In genomic region chr7:94087664-94088352, GRCh38 we compare ENCODE assay signal across 8 cellular contexts.
DNase-seq lines count a peak whose midpoint lies in the region; ATAC-seq and TF ChIP-seq lines count a peak whose summit lies in the region.

No MANE protein-coding gene starts in this region.

- no peak overlapping the region for H3K4me3 ChIP-seq in colonic mucosa
- peak overlapping the region in 1 of 3 donors; percentile 23 for H3K4me3 ChIP-seq in liver (ENCODE audit: low read depth in 1 of 3, low read length in 3 of 3)

- H3K36me3 Mint-ChIP-seq in T-helper 1 cell treated with Interleukin-12 subunit alpha and Interleukin-12 subunit beta and Interleukin-4 antibody, amounts not matched to agents 30 μg/mL and 1 μg/mL, for 36 hours (ENCODE audit: low read depth): no peaks in the 10 kb centered on the region

- TF ChIP-seq CTCF in AG09319 (IDR thresholded peaks at IDR 0.05; ENCODE audit: low read depth, low read length): peak; percentile 63
- TF ChIP-seq CTCF in colonic mucosa (IDR thresholded peaks at IDR 0.05): peak; percentile 66
- TF ChIP-seq CTCF in liver (IDR thresholded peaks at IDR 0.05; ENCODE audit: low read depth, low read length, missing input control): peak; percentile 87

- peaks cover 52% of the 10 kb centered on the region for H3K27me3 Mint-ChIP-seq in T-helper 1 cell treated with Interleukin-12 subunit alpha and Interleukin-12 subunit beta and Interleukin-4 antibody, amounts not matched to agents 30 μg/mL and 1 μg/mL, for 36 hours (ENCODE audit: low read depth)

- ATAC-seq in GM18508 (IDR thresholded peaks at IDR 0.05; ENCODE audit: insufficient read depth, unreplicated experiment) (peak; percentile 99), HG02943 (IDR thresholded peaks at IDR 0.05; ENCODE audit: low read depth, unreplicated experiment) (peak; percentile 96)

- no peak overlapping the region for H3K27ac ChIP-seq in colonic mucosa
- H3K27ac ChIP-seq in liver (ENCODE audit: low read depth in 1 of 2, low read length in 2 of 2): no peak overlapping the region

- no peak overlapping the region for H3K9ac ChIP-seq in colonic mucosa (ENCODE audit: low read depth in 2 of 2, low read length in 2 of 2)
- peak overlapping the region; percentile 11 to 50 for H3K9ac ChIP-seq in liver (ENCODE audit: low read depth in 1 of 2, low read length in 2 of 2)

- peaks cover 4% of the 10 kb centered on the region for H3K4me1 Mint-ChIP-seq in T-helper 1 cell treated with Interleukin-12 subunit alpha and Interleukin-12 subunit beta and Interleukin-4 antibody, amounts not matched to agents 30 μg/mL and 1 μg/mL, for 36 hours (ENCODE audit: low read depth)

- H3K4me3 Mint-ChIP-seq in T-helper 1 cell treated with Interleukin-12 subunit alpha and Interleukin-12 subunit beta and Interleukin-4 antibody, amounts not matched to agents 30 μg/mL and 1 μg/mL, for 36 hours: peak overlapping the region; percentile 12

- H3K4me1 ChIP-seq in colonic mucosa (no peaks in the 10 kb centered on the region), liver (ENCODE audit: control insufficient read depth in 4 of 4, insufficient read depth in 4 of 4, low read length in 3 of 4) (peaks cover 0 to 9% (median 3%) of the 10 kb centered on the region in 4 donors)

- no peaks in the 10 kb centered on the region for H3K9me3 Mint-ChIP-seq in T-helper 1 cell treated with Interleukin-12 subunit alpha and Interleukin-12 subunit beta and Interleukin-4 antibody, amounts not matched to agents 30 μg/mL and 1 μg/mL, for 36 hours

- TF ChIP-seq RAD21 in liver (IDR thresholded peaks at IDR 0.05): peak; percentile 87 to 93

- H3K36me3 ChIP-seq in colonic mucosa (no peaks in the 10 kb centered on the region), liver (ENCODE audit: control insufficient read depth in 4 of 4, insufficient read depth in 3 of 4, low read depth in 1 of 4, low read length in 3 of 4) (no peaks in the 10 kb centered on the region)

- H3K9me3 ChIP-seq in colonic mucosa (no peaks in the 10 kb centered on the region), liver (ENCODE audit: control insufficient read depth in 4 of 4, low read length in 3 of 4) (no peaks in the 10 kb centered on the region)

- WGBS in liver: 13% methylated on average over 6 of the region's 6 CpGs

- peak overlapping the region; percentile 38 for H3K27ac Mint-ChIP-seq in T-helper 1 cell treated with Interleukin-12 subunit alpha and Interleukin-12 subunit beta and Interleukin-4 antibody, amounts not matched to agents 30 μg/mL and 1 μg/mL, for 36 hours

- H3K27me3 ChIP-seq in colonic mucosa (no peaks in the 10 kb centered on the region), liver (ENCODE audit: control insufficient read depth in 4 of 4, insufficient read depth in 4 of 4, low read length in 3 of 4) (peaks cover 0 to 3% (median 0%) of the 10 kb centered on the region in 4 donors)

- intact Hi-C loops in colonic mucosa (cut with DNase I): loop anchor here (5.0 kb wide), 1 partner anchor 186 kb away; no protein-coding TSS in a partner anchor

- DNase-seq in AG09319 (ENCODE audit: extremely low read depth, low read depth): peak; percentile 39
- peak; percentile 8 to 41 for DNase-seq in NCI-H187 (lab: John Stamatoyannopoulos, UW)
- DNase-seq in colonic mucosa: peak; percentile 32
- peak; percentile 8 for DNase-seq in stimulated activated CD8-positive, alpha-beta memory T cell treated with anti-CD3 and anti-CD28 coated beads, Interleukin-12 subunit alpha, Interleukin-12 subunit beta, amount 100 ng/mL, for 4 hours (ENCODE audit: low read depth)

TF ChIP-seq in liver, 16 proteins besides CTCF, POLR2A, EP300 and RAD21:
- TF ChIP-seq FOXA1 (IDR thresholded peaks at IDR 0.05): no peak
- TF ChIP-seq RXRA (IDR thresholded peaks at IDR 0.05): no peak
- no peak for TF ChIP-seq GABPA (IDR thresholded peaks at IDR 0.05 in 1 of 2, conservative IDR thresholded peaks at IDR 0.05 in 1 of 2)
- no peak for TF ChIP-seq HNF4A (conservative IDR thresholded peaks at IDR 0.05)

Comparison
In these comparisons a context has a peak if more than half of its experiments do, and no peak if none do; other contexts are left out.
1. H3K9ac ChIP-seq: peak in liver (2 of 2); none in colonic mucosa (0 of 2).
2. Peak in every context shown above with its lines, with median percentiles within 50 percentile points of each other: DNase-seq and CTCF ChIP-seq.